Comparison of ENCODE assay signal across 30 cellular contexts in genomic region chr2:39514825-39515224, GRCh38.
"Had no signal": no experiment of that assay in that cellular context is flagged by ENCODE, and none has a peak within 500 bp of the region (broad histone marks: within the 10 kb centered on the region; RNA-seq: fewer than 3 reads in every experiment).

No MANE protein-coding gene starts in this region.

- H3K27ac ChIP-seq: body of pancreas, colonic mucosa, foreskin keratinocyte, neural progenitor cell, parathyroid adenoma, WERI-Rb-1 had no signal

- H3K4me2 ChIP-seq: neural progenitor cell had no signal

- H3K36me3 ChIP-seq: adrenal gland, colonic mucosa, esophagus muscularis mucosa, neural progenitor cell, right atrium auricular region, tibial nerve, WERI-Rb-1 had no signal

- H3K9ac ChIP-seq: neural progenitor cell, parathyroid adenoma had no signal

- DNase-seq: activated CD4-positive, alpha-beta memory T cell treated with anti-CD3 and anti-CD28 coated beads for 36 hours; activated CD4-positive, alpha-beta T cell treated with anti-CD3 and anti-CD28 coated beads for 48 hours; activated CD8-positive, alpha-beta memory T cell treated with anti-CD3 and anti-CD28 coated beads, Interleukin-2, amount 50 U/mL, for 4 hours; activated effector memory CD4-positive, alpha-beta T cell treated with anti-CD3 and anti-CD28 coated beads, Interleukin-2, amount 50 U/mL, for 16 hours; activated naive CD4-positive, alpha-beta T cell treated with anti-CD3 and anti-CD28 coated beads for 36 hours; activated naive CD8-positive, alpha-beta T cell treated with anti-CD3 and anti-CD28 coated beads for 36 hours; activated T-cell treated with anti-CD3 and anti-CD28 coated beads, Interleukin-2, amount 50 U/mL, for 1 hour; adrenal gland; aorta; body of pancreas; cerebellar nuclear complex; colonic mucosa; foreskin keratinocyte; kidney glomerular epithelial cell; natural killer cell; occipital lobe; psoas muscle; stimulated activated CD4-positive, alpha-beta T cell treated with anti-CD3 and anti-CD28 coated beads, Interleukin-12 subunit alpha, Interleukin-12 subunit beta, amount 100 ng/mL, for 4 hours; stimulated activated CD4-positive, alpha-beta T cell treated with anti-CD3 and anti-CD28 coated beads, Interleukin-4, amount 100 ng/mL, for 24 hours; stimulated activated naive CD8-positive, alpha-beta T cell treated with anti-CD3 and anti-CD28 coated beads, Interleukin-15, amount 100 ng/mL, for 72 hours; SW 1271; T1000; WERI-Rb-1 had no signal

- ATAC-seq: activated CD4-positive, CD25-positive, alpha-beta regulatory T cell treated with anti-CD3 and anti-CD28 coated beads, Interleukin-2, amount 50 U/mL, for 24 hours; body of pancreas; foreskin keratinocyte; natural killer cell; psoas muscle; stimulated activated memory B cell treated with anti-CD40 and anti-IgM and Interleukin-4, amounts not matched to agents 10 μg/mL and 1 μg/mL and 100 μg/mL, for 72 hours; stimulated activated naive CD8-positive, alpha-beta T cell treated with anti-CD3 and anti-CD28 coated beads, Interleukin-15, amount 100 ng/mL, for 72 hours had no signal

- H3K4me3 ChIP-seq: adrenal gland, body of pancreas, colonic mucosa, esophagus muscularis mucosa, neural progenitor cell, psoas muscle, right atrium auricular region, tibial nerve had no signal

- H2AFZ ChIP-seq: neural progenitor cell, parathyroid adenoma had no signal

- H3K9me3 ChIP-seq: adrenal gland, body of pancreas, colonic mucosa, esophagus muscularis mucosa, psoas muscle, right atrium auricular region, tibial nerve had no signal

- H3K27me3 ChIP-seq: adrenal gland, body of pancreas, colonic mucosa, esophagus muscularis mucosa, foreskin keratinocyte, neural progenitor cell, right atrium auricular region, tibial nerve had no signal

- H3K4me1 ChIP-seq: colonic mucosa, parathyroid adenoma had no signal
